Comparison of ENCODE assay signal across 7 cellular contexts in the genomic region with DNA sequence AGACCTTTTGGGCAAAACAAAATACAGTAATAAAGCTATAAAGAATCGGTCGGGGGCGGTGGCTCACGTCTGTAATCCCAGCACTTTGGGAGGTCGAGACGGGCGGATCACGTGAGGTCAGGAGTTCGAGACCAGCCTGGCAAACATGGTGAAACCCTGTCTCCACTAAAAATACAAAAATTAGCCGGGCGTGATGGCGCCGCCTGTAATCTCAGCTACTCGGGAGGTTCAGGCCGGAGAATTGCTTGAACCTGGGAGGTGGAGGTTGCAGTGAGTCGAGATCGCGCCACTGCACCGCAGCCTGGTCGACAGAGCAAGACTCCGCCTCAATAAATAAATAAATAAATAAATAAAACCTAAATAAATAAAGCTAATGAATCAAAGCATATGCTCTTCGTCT. TPM values are rescaled to one million over a fixed set of nuclear protein-coding genes. Genes with fewer than 3 reads are reported as not detected.
DNase-seq lines count a peak whose midpoint lies in the region; ATAC-seq and TF ChIP-seq lines count a peak whose summit lies in the region.
"Not testable (repeated sequence)": the region's sequence is repeated elsewhere in the genome, so short reads cannot be mapped to it uniquely, and the experiment has no call there.

No MANE protein-coding gene starts in this region.

- H3K9ac ChIP-seq in NT2/D1 (ENCODE audit: insufficient read length, low read depth), result peak overlapping the region; percentile 94

- not testable (repeated sequence) for H3K9me3 Mint-ChIP-seq in activated CD4-positive, alpha-beta memory T cell treated with anti-CD3 and anti-CD28 coated beads, Interleukin-2, amount 10 ng/mL, durations not matched to agents 7 days and 5 days; central memory CD8-positive, alpha-beta T cell; naive thymus-derived CD8-positive, alpha-beta T cell

- H3K27me3 Mint-ChIP-seq in activated CD4-positive, alpha-beta memory T cell treated with anti-CD3 and anti-CD28 coated beads, Interleukin-2, amount 10 ng/mL, durations not matched to agents 7 days and 5 days, result peaks cover 11% of the 10 kb centered on the region
- not testable (repeated sequence) for H3K27me3 Mint-ChIP-seq in central memory CD8-positive, alpha-beta T cell; naive thymus-derived CD8-positive, alpha-beta T cell

- in situ Hi-C loops in gastrocnemius medialis (cut with MboI; ENCODE audit: low sequenced_read_pairs in 4 of 4), result not testable (repeated sequence)

- H3K36me3 ChIP-seq in DOHH2 (ENCODE audit: control insufficient read depth, low read length); NT2/D1 (ENCODE audit: insufficient read depth, insufficient read length, low read length); left ventricle myocardium inferior; gastrocnemius medialis: not testable (repeated sequence)

- not testable (repeated sequence) for H3K27ac Mint-ChIP-seq in activated CD4-positive, alpha-beta memory T cell treated with anti-CD3 and anti-CD28 coated beads, Interleukin-2, amount 10 ng/mL, durations not matched to agents 7 days and 5 days
- H3K27ac Mint-ChIP-seq in central memory CD8-positive, alpha-beta T cell (ENCODE audit: low read depth), result peak overlapping the region; percentile 22
- peak overlapping the region in 2 of 10 donors; percentile 92 to 93 for H3K27ac Mint-ChIP-seq in naive thymus-derived CD8-positive, alpha-beta T cell

- not testable (repeated sequence) for TF ChIP-seq CTCF in DOHH2 (IDR thresholded peaks at IDR 0.05; ENCODE audit: low read depth, low read length, poor library complexity, severe bottlenecking); left ventricle myocardium inferior (IDR thresholded peaks at IDR 0.05; ENCODE audit: borderline replicate concordance); gastrocnemius medialis (IDR thresholded peaks at IDR 0.05 in 4 of 5, conservative IDR thresholded peaks at IDR 0.05 in 1 of 5)

- TF ChIP-seq POLR2A in gastrocnemius medialis (IDR thresholded peaks at IDR 0.05), result not testable (repeated sequence)

- CTCF ChIA-PET in activated CD4-positive, alpha-beta memory T cell treated with anti-CD3 and anti-CD28 coated beads, Interleukin-2, amount 10 ng/mL, durations not matched to agents 7 days and 5 days (lab: Charles Lee), result not testable (repeated sequence)

- POLR2A ChIA-PET in activated CD4-positive, alpha-beta memory T cell treated with anti-CD3 and anti-CD28 coated beads, Interleukin-2, amount 10 ng/mL, durations not matched to agents 7 days and 5 days (lab: Charles Lee), result interaction anchor here (1.0 kb wide), 1 partner anchor 247 kb away, joined by 3 read pairs; no protein-coding TSS in a partner anchor
- POLR2A ChIA-PET in naive thymus-derived CD8-positive, alpha-beta T cell (lab: Charles Lee), result interaction anchor here (0.5 to 0.6 kb wide), 3 partner anchors 11 to 260 kb away, joined by 3 to 6 read pairs (median 4); a partner anchor contains a TSS

- not testable (repeated sequence) for H3K9me2 ChIP-seq in DOHH2 (replicated peaks; ENCODE audit: control insufficient read depth, low read length)

- not testable (repeated sequence) for ATAC-seq in central memory CD8-positive, alpha-beta T cell (replicated peaks; ENCODE audit: extremely low read depth, poor library complexity, severe bottlenecking); naive thymus-derived CD8-positive, alpha-beta T cell; gastrocnemius medialis

- peak overlapping the region; percentile 36 for H3K4me3 Mint-ChIP-seq in activated CD4-positive, alpha-beta memory T cell treated with anti-CD3 and anti-CD28 coated beads, Interleukin-2, amount 10 ng/mL, durations not matched to agents 7 days and 5 days
- peak overlapping the region; percentile 83 for H3K4me3 Mint-ChIP-seq in central memory CD8-positive, alpha-beta T cell
- H3K4me3 Mint-ChIP-seq in naive thymus-derived CD8-positive, alpha-beta T cell, result peak overlapping the region; percentile 36 to 100 (median 94)

- peak overlapping the region; percentile 90 for H3K4me2 ChIP-seq in DOHH2 (ENCODE audit: low read length)

- peaks cover 20% of the 10 kb centered on the region for H3K4me1 Mint-ChIP-seq in activated CD4-positive, alpha-beta memory T cell treated with anti-CD3 and anti-CD28 coated beads, Interleukin-2, amount 10 ng/mL, durations not matched to agents 7 days and 5 days
- H3K4me1 Mint-ChIP-seq in central memory CD8-positive, alpha-beta T cell, result peaks cover 23% of the 10 kb centered on the region
- H3K4me1 Mint-ChIP-seq in naive thymus-derived CD8-positive, alpha-beta T cell, result peaks cover 9 to 24% (median 20%) of the 10 kb centered on the region in 4 donors

- not testable (repeated sequence) for H3K4me3 ChIP-seq in DOHH2 (ENCODE audit: low read length)
- H3K4me3 ChIP-seq in NT2/D1 (ENCODE audit: insufficient read length, low read depth) (peak overlapping the region; percentile 57), left ventricle myocardium inferior (peak overlapping the region; percentile 94), gastrocnemius medialis (peak overlapping the region in 3 of 4 donors; percentile 82 to 95 (median 86))

- H4K20me1 ChIP-seq in DOHH2 (ENCODE audit: control insufficient read depth, insufficient read depth, low read depth, low read length), result not testable (repeated sequence)

- peaks cover 20% of the 10 kb centered on the region for H3F3A ChIP-seq in DOHH2 (ENCODE audit: control insufficient read depth, insufficient read depth)

- not testable (repeated sequence) for DNase-seq in NT2/D1 (ENCODE audit: low read depth, low spot score); activated CD4-positive, alpha-beta memory T cell treated with anti-CD3 and anti-CD28 coated beads, Interleukin-2, amount 10 ng/mL, durations not matched to agents 7 days and 5 days; central memory CD8-positive, alpha-beta T cell (ENCODE audit: low spot score in 2 of 2); left ventricle myocardium inferior; naive thymus-derived CD8-positive, alpha-beta T cell; gastrocnemius medialis

- H3K9me3 ChIP-seq in DOHH2 (ENCODE audit: control insufficient read depth, insufficient read depth, low read length); NT2/D1 (ENCODE audit: insufficient read depth, low read length); left ventricle myocardium inferior (replicated peaks); gastrocnemius medialis: not testable (repeated sequence)

- not testable (repeated sequence) for H3K27me3 ChIP-seq in DOHH2 (ENCODE audit: control insufficient read depth, low read length); NT2/D1 (ENCODE audit: insufficient read depth, insufficient read length); left ventricle myocardium inferior (ENCODE audit: low read depth); gastrocnemius medialis

- peaks cover 36% of the 10 kb centered on the region for H3K79me2 ChIP-seq in DOHH2 (ENCODE audit: control insufficient read depth, low read length)

- H3K27ac ChIP-seq in DOHH2 (ENCODE audit: low read depth, low read length), result not testable (repeated sequence)
- H3K27ac ChIP-seq in left ventricle myocardium inferior (replicated peaks) (peak overlapping the region; percentile 99), gastrocnemius medialis (peak overlapping the region in 2 of 4 donors; percentile 97)

- intact Hi-C loops in left ventricle myocardium inferior (cut with micrococcal nuclease), result loop anchor here (10.0 kb wide), 1 partner anchor 90 kb away; no protein-coding TSS in a partner anchor
- intact Hi-C loops in gastrocnemius medialis (cut with DNase I; ENCODE audit: low total_unique reads), result loop anchor here (10.0 kb wide), 2 partner anchors 640 to 1510 kb away; a partner anchor contains a TSS

- H3K4me1 ChIP-seq in DOHH2 (ENCODE audit: control insufficient read depth, low read length) (peaks cover 15% of the 10 kb centered on the region), left ventricle myocardium inferior (peaks cover 34% of the 10 kb centered on the region), gastrocnemius medialis (peaks cover 10 to 12% of the 10 kb centered on the region in 2 donors)
- H3K4me1 ChIP-seq in NT2/D1 (ENCODE audit: insufficient read depth, insufficient read length), result not testable (repeated sequence)

- H3K36me3 Mint-ChIP-seq in activated CD4-positive, alpha-beta memory T cell treated with anti-CD3 and anti-CD28 coated beads, Interleukin-2, amount 10 ng/mL, durations not matched to agents 7 days and 5 days (ENCODE audit: low read depth); naive thymus-derived CD8-positive, alpha-beta T cell: not testable (repeated sequence)
- peaks cover 15% of the 10 kb centered on the region for H3K36me3 Mint-ChIP-seq in central memory CD8-positive, alpha-beta T cell (ENCODE audit: insufficient read depth)

RNA-seq across cellular contexts. Expression of a gene that starts 1.7 kb away (rescaled TPM):
- total RNA-seq in activated CD4-positive, alpha-beta memory T cell treated with anti-CD3 and anti-CD28 coated beads, Interleukin-2, amount 10 ng/mL, durations not matched to agents 7 days and 5 days, result 10 to 100 TPM in 1 of 2 experiments, 1 to 10 TPM in 1; 9.7 to 10.6 TPM
- total RNA-seq in left ventricle myocardium inferior (51.7 TPM), gastrocnemius medialis (10 to 100 TPM; 25.0 to 35.0 (median 27.2) TPM)
- 10 to 100 TPM; 31.2 to 35.4 TPM for total RNA-seq in naive thymus-derived CD8-positive, alpha-beta T cell
- 1 to 10 TPM; 3.0 to 4.6 (median 3.9) TPM for polyA plus RNA-seq in naive thymus-derived CD8-positive, alpha-beta T cell

Comparison
In these comparisons a context has a peak if more than half of its experiments do, and no peak if none do; other contexts are left out.
1. H3K4me3 Mint-ChIP-seq: peak in every context shown above with its lines; median percentile 94 in naive thymus-derived CD8-positive, alpha-beta T cell; 83 in central memory CD8-positive, alpha-beta T cell; 36 in activated CD4-positive, alpha-beta memory T cell treated with anti-CD3 and anti-CD28 coated beads, Interleukin-2, amount 10 ng/mL, durations not matched to agents 7 days and 5 days.